Comparison of ENCODE assay signal across 1 cellular context in the genomic region with DNA sequence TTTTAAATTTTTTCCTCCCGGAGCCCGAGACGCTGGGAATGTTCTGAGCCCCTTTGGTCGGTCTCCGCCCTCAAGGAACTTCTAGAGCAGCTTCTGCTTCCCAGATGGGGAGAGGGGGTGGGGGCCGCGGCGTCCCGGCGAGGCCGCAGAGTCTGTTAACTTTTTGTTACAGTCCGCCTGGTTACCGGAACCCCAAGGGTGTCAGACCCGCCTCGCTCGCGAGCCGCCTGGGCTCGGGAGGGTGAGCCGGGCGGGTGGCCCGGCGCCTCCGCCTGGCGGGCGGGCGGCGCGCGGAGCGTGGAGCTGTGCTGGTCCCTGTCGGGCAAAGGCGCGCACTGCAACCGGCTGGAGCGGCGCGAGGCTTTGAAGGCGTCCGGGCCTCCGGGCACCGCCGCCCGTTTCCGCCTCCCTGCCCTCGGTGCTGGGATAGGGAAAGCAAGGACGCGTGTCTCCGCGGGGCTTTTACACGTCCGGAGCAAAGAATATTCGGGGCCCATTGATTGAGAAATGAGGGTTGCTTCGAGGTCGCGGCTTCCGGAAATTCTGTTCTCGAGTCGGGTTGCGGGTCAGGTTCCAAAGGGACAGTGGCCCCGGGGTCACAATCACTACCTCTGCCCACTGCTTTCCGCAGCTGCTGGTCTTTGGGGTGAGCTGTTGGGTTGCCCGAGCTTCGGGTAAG.
TF ChIP-seq lines count a peak whose summit lies in the region.

No MANE protein-coding gene starts in this region.

TF ChIP-seq in HepG2, 621 proteins besides CTCF, POLR2A, EP300 and RAD21 (continued from another document and continues in another):
- TF ChIP-seq UBTF (CRISPR knock-in tag; IDR thresholded peaks at IDR 0.05) (peak; percentile 87; the same call in 1 of the 2 replicates), ZFP91 (CRISPR knock-in tag; IDR thresholded peaks at IDR 0.05; ENCODE audit: borderline replicate concordance) (0 out of 2 replicates have a peak, but pooled peaks have one; percentile 11), KDM3A (CRISPR knock-in tag; IDR thresholded peaks at IDR 0.05; ENCODE audit: low read depth) (0 out of 2 replicates have a peak, but pooled peaks have one; percentile 27), ZNF20 (CRISPR knock-in tag; IDR thresholded peaks at IDR 0.05) (0 out of 2 replicates have a peak, but pooled peaks have one; percentile 46), AKAP8 (CRISPR knock-in tag; IDR thresholded peaks at IDR 0.05) (no peak), RBM39 (IDR thresholded peaks at IDR 0.05; ENCODE audit: low read depth, low read length, poor library complexity, severe bottlenecking) (peak; percentile 81), MAZ (IDR thresholded peaks at IDR 0.05; ENCODE audit: borderline replicate concordance, low read depth, low read length) (peak; percentile 36; the same call in 1 of the 2 replicates), MAZ (CRISPR knock-in tag; IDR thresholded peaks at IDR 0.05; ENCODE audit: low read depth) (0 out of 2 replicates have a peak, but pooled peaks have one; percentile 28), MXI1 (IDR thresholded peaks at IDR 0.05; ENCODE audit: borderline replicate concordance, low read depth, low read length) (peak; percentile 60; the same call in 2 of the 3 replicates), MAX (IDR thresholded peaks at IDR 0.05) (peak; percentile 1; the same call in 1 of the 2 replicates), ZNF766 (CRISPR knock-in tag; IDR thresholded peaks at IDR 0.05; ENCODE audit: borderline replicate concordance) (0 out of 2 replicates have a peak, but pooled peaks have one; percentile 57), ESRRA (CRISPR knock-in tag; IDR thresholded peaks at IDR 0.05; ENCODE audit: low read depth) (peak; percentile 55; the same call in 1 of the 2 replicates), MTA1 (CRISPR knock-in tag; IDR thresholded peaks at IDR 0.05; ENCODE audit: borderline replicate concordance) (no peak), AGO2 (optimal IDR thresholded peaks at IDR 0.05; ENCODE audit: low read depth, low read length) (peak; percentile 77), ZNF574 (CRISPR knock-in tag; IDR thresholded peaks at IDR 0.05) (0 out of 2 replicates have a peak, but pooled peaks have one; percentile 22), ZNF121 (CRISPR knock-in tag; IDR thresholded peaks at IDR 0.05) (no peak), ZFY (CRISPR knock-in tag; IDR thresholded peaks at IDR 0.05) (peak; percentile 45), ZBTB40 (IDR thresholded peaks at IDR 0.05) (no peak), ZBTB40 (CRISPR knock-in tag; IDR thresholded peaks at IDR 0.05) (peak; percentile 28; the same call in 1 of the 2 replicates), ASH2L (IDR thresholded peaks at IDR 0.05; ENCODE audit: insufficient read length, low read depth, low read length) (peak; percentile 52), TFAP4 (IDR thresholded peaks at IDR 0.05; ENCODE audit: borderline replicate concordance, low read depth) (no peak), HOXA3 (CRISPR knock-in tag; IDR thresholded peaks at IDR 0.05) (no peak; the same call in 1 of the 2 replicates), HNRNPL (IDR thresholded peaks at IDR 0.05; ENCODE audit: low read depth, low read length) (peak; percentile 67; the same call in 1 of the 2 replicates), IKZF4 (CRISPR knock-in tag; IDR thresholded peaks at IDR 0.05; ENCODE audit: borderline replicate concordance, low read depth, not compliant biosample characterization) (peak; percentile 17), HMGXB4 (CRISPR knock-in tag; IDR thresholded peaks at IDR 0.05; ENCODE audit: borderline replicate concordance in 1 of 2, low read depth in 1 of 2) (peak; percentile 80 to 81)
- TF ChIP-seq, protein P1, sequence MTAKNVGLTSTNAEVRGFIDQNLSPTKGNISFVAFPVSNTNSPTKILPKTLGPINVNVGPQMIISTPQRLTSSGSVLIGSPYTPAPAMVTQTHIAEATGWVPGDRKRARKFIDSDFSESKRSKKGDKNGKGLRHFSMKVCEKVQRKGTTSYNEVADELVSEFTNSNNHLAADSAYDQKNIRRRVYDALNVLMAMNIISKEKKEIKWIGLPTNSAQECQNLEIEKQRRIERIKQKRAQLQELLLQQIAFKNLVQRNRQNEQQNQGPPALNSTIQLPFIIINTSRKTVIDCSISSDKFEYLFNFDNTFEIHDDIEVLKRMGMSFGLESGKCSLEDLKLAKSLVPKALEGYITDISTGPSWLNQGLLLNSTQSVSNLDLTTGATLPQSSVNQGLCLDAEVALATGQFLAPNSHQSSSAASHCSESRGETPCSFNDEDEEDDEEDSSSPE (CRISPR knock-in tag; IDR thresholded peaks at IDR 0.05) = 0 out of 2 replicates have a peak, but pooled peaks have one; percentile 18
